ENCODE assay signal across 13 cellular contexts in genomic region chr13:105196052-105196451, GRCh38.
DNase-seq lines count a peak whose midpoint lies in the region; ATAC-seq and TF ChIP-seq lines count a peak whose summit lies in the region.
"Had no signal": no experiment of that assay in that cellular context is flagged by ENCODE, and none has a peak within 500 bp of the region (broad histone marks: within the 10 kb centered on the region; RNA-seq: fewer than 3 reads in every experiment).

No MANE protein-coding gene starts in this region.

- H3K9me3 ChIP-seq in mammary epithelial cell (replicated peaks; ENCODE audit: insufficient read depth, low read length) (no peaks in the 10 kb centered on the region), gastroesophageal sphincter (no peaks in the 10 kb centered on the region)
- H3K9me3 ChIP-seq: Caco-2, thoracic aorta had no signal

- H3K4me3 ChIP-seq in mammary epithelial cell (replicated peaks in 1 of 3; ENCODE audit: insufficient read depth in 1 of 3, low read depth in 2 of 3, low read length in 3 of 3) (no peak overlapping the region), gastroesophageal sphincter (no peak overlapping the region)
- H3K4me3 ChIP-seq: thoracic aorta had no signal

- H3K27ac ChIP-seq in mammary epithelial cell (ENCODE audit: insufficient read depth, low read depth, low read length) (no peak overlapping the region), gastroesophageal sphincter (no peak overlapping the region)
- H3K27ac ChIP-seq: thoracic aorta had no signal

- in situ Hi-C loops in mammary epithelial cell (cut with MboI; ENCODE audit: low sequenced_read_pairs in 2 of 2), result no loop called here

- H3K36me3 ChIP-seq in mammary epithelial cell (ENCODE audit: insufficient read depth, low read length) (no peaks in the 10 kb centered on the region), gastroesophageal sphincter (no peaks in the 10 kb centered on the region)
- H3K36me3 ChIP-seq: thoracic aorta had no signal

- no peaks in the 10 kb centered on the region for H3K27me3 ChIP-seq in mammary epithelial cell (ENCODE audit: insufficient read depth, low read length)
- no peaks in the 10 kb centered on the region for H3K27me3 ChIP-seq in gastroesophageal sphincter

- no peaks in the 10 kb centered on the region for H3K79me2 ChIP-seq in mammary epithelial cell (ENCODE audit: insufficient read depth, low read length)

- TF ChIP-seq RAD21 in Ishikawa (IDR thresholded peaks at IDR 0.05; ENCODE audit: low read depth), result no peak

- dilution Hi-C loops in mammary epithelial cell (cut with HindIII; ENCODE audit: low sequenced_read_pairs), result no loop called here

- TF ChIP-seq CTCF in mammary epithelial cell (conservative IDR thresholded peaks at IDR 0.05 in 1 of 2, IDR thresholded peaks at IDR 0.05 in 1 of 2; ENCODE audit: extremely low read depth in 1 of 2, insufficient read depth in 1 of 2, low read depth in 1 of 2, low read length in 2 of 2), result no peak
- TF ChIP-seq CTCF in gastroesophageal sphincter (IDR thresholded peaks at IDR 0.05), result no peak

- no peak for TF ChIP-seq EP300 in Ishikawa (IDR thresholded peaks at IDR 0.05; ENCODE audit: borderline replicate concordance)
- TF ChIP-seq EP300 in gastroesophageal sphincter (IDR thresholded peaks at IDR 0.05), result no peak

- ATAC-seq in gastroesophageal sphincter, result no peak
- ATAC-seq in HG03175 (IDR thresholded peaks at IDR 0.05; ENCODE audit: unreplicated experiment), result no peak

- H2AFZ ChIP-seq in mammary epithelial cell (ENCODE audit: low read depth, low read length), result peak overlapping the region; percentile 11

- TF ChIP-seq POLR2A in gastroesophageal sphincter (IDR thresholded peaks at IDR 0.05), result no peak

- CTCF ChIA-PET in mammary epithelial cell (lab: Charles Lee; ENCODE audit: low non-redundant PET), result no interaction called here

- WGBS in mammary epithelial cell (ENCODE audit: low coverage, missing lambda C conversion rate), result 51% methylated on average over 5 of the region's 5 CpGs
- 45 to 61% methylated on average over 4 to 5 of the region's 5 CpGs for WGBS in gastroesophageal sphincter (ENCODE audit: low coverage in 1 of 2), 2 donors

- H3K4me2 ChIP-seq in mammary epithelial cell (ENCODE audit: insufficient read depth, low read depth, low read length), result no peak overlapping the region

- BruUV-seq in mammary epithelial cell (replicated peaks; lab: Mats Ljungman, UMichigan), result no TSS peak

- H3K4me1 ChIP-seq in mammary epithelial cell (ENCODE audit: insufficient read depth, low read length) (no peaks in the 10 kb centered on the region), gastroesophageal sphincter (no peaks in the 10 kb centered on the region)
- H3K4me1 ChIP-seq: Caco-2 had no signal

- DNase-seq in DMS 273 (lab: John Stamatoyannopoulos, UW; ENCODE audit: unreplicated experiment) (peak; percentile 88), mammary epithelial cell (no peak), left kidney (ENCODE audit: low read depth, low spot score) (peak; percentile 30), SKM-1 (lab: John Stamatoyannopoulos, UW; ENCODE audit: unreplicated experiment) (no peak), C1 segment of cervical spinal cord (lab: John Stamatoyannopoulos, UW) (no peak)
- DNase-seq: activated CD4-positive, alpha-beta T cell treated with anti-CD3 and anti-CD28 coated beads, Interleukin-2, amount 10 ng/mL, durations not matched to agents 24 days and 14 days; activated effector memory CD4-positive, alpha-beta T cell treated with anti-CD3 and anti-CD28 coated beads, Interleukin-2, amount 50 U/mL, for 16 hours; NCI-H2227 treated with DMSO at 0.1 percent for 48 hours had no signal

- intact Hi-C loops in mammary epithelial cell (cut with micrococcal nuclease), result no loop called here

- H4K20me1 ChIP-seq in mammary epithelial cell (ENCODE audit: insufficient read depth, low read length), result no peaks in the 10 kb centered on the region

- H3K9ac ChIP-seq in mammary epithelial cell (ENCODE audit: insufficient read depth, low read length), result no peak overlapping the region

TF ChIP-seq in Ishikawa, 13 proteins besides CTCF, POLR2A, EP300 and RAD21:
- TF ChIP-seq MAX (IDR thresholded peaks at IDR 0.05), result no peak
- peak; percentile 88 for TF ChIP-seq TEAD4 (IDR thresholded peaks at IDR 0.05)
- TF ChIP-seq NFIC (IDR thresholded peaks at IDR 0.05), result peak; percentile 16; the same call in 1 of the 2 replicates

Comparison
In these comparisons a context has a peak if more than half of its experiments do, and no peak if none do; other contexts are left out.
1. DNase-seq: peak in DMS 273 (single experiment) and left kidney (single experiment); none in mammary epithelial cell (single experiment), SKM-1 (single experiment) and C1 segment of cervical spinal cord (0 of 14).